8 cellular contexts compared by ENCODE assay signal in genomic region chr3:5188419-5189405, GRCh38. TPM values are rescaled to one million over a fixed set of nuclear protein-coding genes. Genes with fewer than 3 reads are reported as not detected.
A peak's percentile ranks its signal among the peaks of the same experiment; 100 is the strongest.
DNase-seq lines count a peak whose midpoint lies in the region; ATAC-seq and TF ChIP-seq lines count a peak whose summit lies in the region.

No MANE protein-coding gene starts in this region.

- TF ChIP-seq CTCF in esophagus squamous epithelium (IDR thresholded peaks at IDR 0.05) (no peak), neutrophil (IDR thresholded peaks at IDR 0.05) (no peak)

- ATAC-seq in GM19035 (IDR thresholded peaks at IDR 0.05; ENCODE audit: unreplicated experiment) = no peak

- WGBS in esophagus squamous epithelium, 2 donors = 3 to 5% methylated on average over 17 to 23 of the region's 28 CpGs

- H3K36me3 ChIP-seq in esophagus squamous epithelium = peaks cover 0 to 10% (median 0%) of the 10 kb centered on the region in 3 donors
- H3K36me3 ChIP-seq in neutrophil = no peaks in the 10 kb centered on the region

- DNase-seq in NCI-H2029 treated with DMSO at 0.1 percent for 48 hours (lab: John Stamatoyannopoulos, UW) (peak; percentile 11), NCI-H2029 (lab: John Stamatoyannopoulos, UW) (no peak), NCI-H774 (lab: John Stamatoyannopoulos, UW) (peak; percentile 8), esophagus squamous epithelium (lab: John Stamatoyannopoulos, UW) (no peak), mesenteric fat pad (ENCODE audit: low spot score) (no peak)
- peak; percentile 50 for DNase-seq in activated CD8-positive, alpha-beta memory T cell treated with anti-CD3 and anti-CD28 coated beads, Interleukin-2, amount 50 U/mL, for 4 hours

- intact Hi-C loops in esophagus squamous epithelium (cut with DNase I) = loop anchor here (5.0 kb wide), 1 partner anchor 66 kb away; the partner anchor contains the start of gene ARL8B

- no peaks in the 10 kb centered on the region for H3K27me3 ChIP-seq in esophagus squamous epithelium
- H3K27me3 ChIP-seq in neutrophil = no peaks in the 10 kb centered on the region

- H3K4me1 ChIP-seq in esophagus squamous epithelium (peaks cover 5 to 73% (median 13%) of the 10 kb centered on the region in 3 donors), neutrophil (ENCODE audit: control insufficient read depth in 1 of 2, insufficient read depth in 1 of 2, low read depth in 1 of 2, low read length in 1 of 2) (peaks cover 86 to 89% of the 10 kb centered on the region in 2 experiments)

- H3K9me3 ChIP-seq in esophagus squamous epithelium (no peaks in the 10 kb centered on the region), neutrophil (no peaks in the 10 kb centered on the region)

- H3K27ac ChIP-seq in esophagus squamous epithelium (peak overlapping the region; percentile 95 to 100 (median 98)), neutrophil (peak overlapping the region; percentile 99)

- H3K4me3 ChIP-seq in esophagus squamous epithelium (peak overlapping the region; percentile 88 to 100 (median 94)), neutrophil (ENCODE audit: low read depth in 1 of 2, low read length in 1 of 2) (peak overlapping the region; percentile 90 to 97)

- TF ChIP-seq POLR2A in esophagus squamous epithelium (IDR thresholded peaks at IDR 0.05) = peak in 1 of 4 donors; percentile 8

RNA-seq across cellular contexts. Expression of gene EDEM1, which starts 1.2 kb away (rescaled TPM):
- total RNA-seq in esophagus squamous epithelium (10 to 100 TPM; 25.0 to 56.6 (median 40.2) TPM), mesenteric fat pad (47.8 TPM)

Comparison
In these comparisons a context has a peak if more than half of its experiments do, and no peak if none do; other contexts are left out.
1. DNase-seq: peak in NCI-H2029 treated with DMSO at 0.1 percent for 48 hours (single experiment), NCI-H774 (single experiment) and activated CD8-positive, alpha-beta memory T cell treated with anti-CD3 and anti-CD28 coated beads, Interleukin-2, amount 50 U/mL, for 4 hours (single experiment); none in NCI-H2029 (single experiment), esophagus squamous epithelium (single experiment) and mesenteric fat pad (single experiment).